In genomic region chr1:222713091-222714012, GRCh38 we compare ENCODE assay signal across 8 cellular contexts. TPM values are rescaled to one million over a fixed set of nuclear protein-coding genes. Genes with fewer than 3 reads are reported as not detected.
DNase-seq lines count a peak whose midpoint lies in the region; ATAC-seq lines count a peak whose summit lies in the region.

No MANE protein-coding gene starts in this region.

- H3K9me3 Mint-ChIP-seq in IgD-negative memory B cell, result no peaks in the 10 kb centered on the region

- H3K27ac ChIP-seq in epithelial cell of prostate, result peak overlapping the region; percentile 92

- no peaks in the 10 kb centered on the region for H3K36me3 Mint-ChIP-seq in IgD-negative memory B cell

- H3K4me3 Mint-ChIP-seq in IgD-negative memory B cell, result peak overlapping the region; percentile 96 to 99 (median 98)

- peak; percentile 67 for ATAC-seq in GM21576 (IDR thresholded peaks at IDR 0.05; ENCODE audit: unreplicated experiment)

- H3K27ac Mint-ChIP-seq in IgD-negative memory B cell, result peak overlapping the region; percentile 99 to 100 (median 99)

- no peaks in the 10 kb centered on the region for H3K27me3 Mint-ChIP-seq in IgD-negative memory B cell

- peaks cover 23 to 30% (median 28%) of the 10 kb centered on the region in 3 donors for H3K4me1 Mint-ChIP-seq in IgD-negative memory B cell

- DNase-seq in DMS53 (lab: John Stamatoyannopoulos, UW), result peak; percentile 98
- peak; percentile 98 for DNase-seq in OCI-M1 (lab: John Stamatoyannopoulos, UW)
- peak; percentile 81 for DNase-seq in activated T-cell treated with anti-CD3 and anti-CD28 coated beads for 48 hours (ENCODE audit: low read depth)
- peak; percentile 68 for DNase-seq in epithelial cell of prostate (ENCODE audit: low read depth, low spot score)
- DNase-seq in mucosa of gallbladder (ENCODE audit: low spot score), result peak; percentile 96
- DNase-seq in stimulated activated CD8-positive, alpha-beta memory T cell treated with anti-CD3 and anti-CD28 coated beads, Interleukin-4, amount 100 ng/mL, for 4 hours (ENCODE audit: low read depth in 2 of 2, low spot score in 1 of 2), result peak; percentile 72 to 88

RNA-seq across cellular contexts. Expression of gene BROX, which starts 1.0 kb away (rescaled TPM):
- 13.6 TPM for polyA plus RNA-seq in IgD-negative memory B cell
- 61.8 TPM for total RNA-seq in mucosa of gallbladder

RNA-seq across cellular contexts. Expression of gene AIDA, which starts 1.1 kb away (rescaled TPM):
- 67.1 TPM for polyA plus RNA-seq in IgD-negative memory B cell
- 76.9 TPM for total RNA-seq in mucosa of gallbladder

RNA-seq across cellular contexts. Expression of gene FAM177B, which starts 23.6 kb away (rescaled TPM):
- 30.0 TPM for polyA plus RNA-seq in IgD-negative memory B cell
- total RNA-seq in mucosa of gallbladder, result 36.8 TPM

Comparison
In these comparisons a context has a peak if more than half of its experiments do, and no peak if none do; other contexts are left out.
1. Peak in every context shown above with its lines: DNase-seq, ATAC-seq and H3K27ac ChIP-seq.